16 cellular contexts compared by ENCODE assay signal in the genomic region with DNA sequence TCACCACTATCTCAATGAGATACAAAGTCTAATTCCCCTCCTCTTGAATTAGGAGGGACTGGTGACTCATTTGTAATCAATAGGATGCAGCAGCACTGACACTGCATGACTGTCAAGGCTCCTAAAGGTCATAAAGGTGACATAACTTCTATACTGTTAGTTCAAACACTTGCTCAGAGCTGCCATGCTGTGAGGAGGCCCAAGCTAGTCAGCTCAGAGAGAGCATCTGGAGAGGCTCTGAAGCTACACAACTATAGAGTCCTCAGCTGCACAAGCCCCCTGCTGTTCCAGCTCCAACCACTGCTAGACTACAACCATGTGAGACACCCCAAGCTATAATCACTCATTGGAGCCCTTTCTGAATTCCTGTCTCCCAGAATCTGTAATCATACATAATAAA. TPM values are rescaled to one million over a fixed set of nuclear protein-coding genes. Genes with fewer than 3 reads are reported as not detected.
DNase-seq lines count a peak whose midpoint lies in the region; ATAC-seq, FAIRE-seq and TF ChIP-seq lines count a peak whose summit lies in the region.
"Had no signal": no experiment of that assay in that cellular context is flagged by ENCODE, and none has a peak within 500 bp of the region (broad histone marks: within the 10 kb centered on the region; RNA-seq: fewer than 3 reads in every experiment).

No MANE protein-coding gene starts in this region.

- no TSS peak for BruUV-seq in GM12878 (replicated peaks; lab: Mats Ljungman, UMichigan)

- in situ Hi-C loops in GM12878 (cut with MboI): no loop called here

- intact Hi-C loops in GM12878 (cut with micrococcal nuclease; ENCODE audit: unreplicated experiment): no loop called here

- H3K36me3 ChIP-seq in GM12878 (ENCODE audit: control insufficient read depth in 2 of 2, insufficient read depth in 2 of 2, low read length in 1 of 2): no peaks in the 10 kb centered on the region
- H3K36me3 ChIP-seq: BE2C, breast epithelium, heart right ventricle, neural progenitor cell had no signal

- TF ChIP-seq CTCF in GM12873 (IDR thresholded peaks at IDR 0.05; ENCODE audit: insufficient read depth, low read depth, low read length, missing control alignments) (peak; percentile 19), GM12878 (IDR thresholded peaks at IDR 0.05 in 2 of 3, conservative IDR thresholded peaks at IDR 0.05 in 1 of 3; ENCODE audit: control insufficient read depth in 2 of 3, extremely low read depth in 1 of 3, insufficient read depth in 1 of 3, low read depth in 3 of 3, low read length in 3 of 3) (no peak)

- no peak for TF ChIP-seq EP300 in GM12878 (IDR thresholded peaks at IDR 0.05; ENCODE audit: borderline replicate concordance in 1 of 2, control insufficient read depth in 1 of 2, low read depth in 2 of 2, low read length in 2 of 2)

- SMC1A ChIA-PET in GM12878 (lab: Charles Lee; ENCODE audit: uncharacterized antibody, unreplicated experiment): interaction anchor here (1.0 kb wide), 1 partner anchor 49 kb away, joined by 3 read pairs; no protein-coding TSS in a partner anchor

- CTCF ChIA-PET in GM12878 (lab: Yijun Ruan, JAX): interaction anchor here (0.6 to 1.0 kb wide), 2 partner anchors 21 to 29 kb away, joined by 3 to 4 read pairs; no protein-coding TSS in a partner anchor

- H3K4me2 ChIP-seq in GM12878 (ENCODE audit: control insufficient read depth, insufficient read depth): no peak overlapping the region
- H3K4me2 ChIP-seq: neural progenitor cell had no signal

- H3K9me3 ChIP-seq in GM12878 (replicated peaks; ENCODE audit: control insufficient read depth, insufficient read depth, low read length): no peaks in the 10 kb centered on the region
- H3K9me3 ChIP-seq: BE2C, breast epithelium, heart right ventricle had no signal

- no peak for DNase-seq in GM12878 (ENCODE audit: low read depth, low spot score)
- no peak for DNase-seq in NCI-H748 treated with DMSO at 0.1 percent for 48 hours (lab: John Stamatoyannopoulos, UW)
- DNase-seq in HuH-7 (ENCODE audit: low spot score): no peak
- DNase-seq: activated naive CD4-positive, alpha-beta T cell treated with anti-CD3 and anti-CD28 coated beads, Interleukin-2, amount 10 ng/mL, durations not matched to agents 7 days and 5 days; BE2C; HCEC 1CT; heart right ventricle; NCI-H1930; Right ventricle myocardium superior had no signal

- no peak for TF ChIP-seq RAD21 in GM12878 (IDR thresholded peaks at IDR 0.05; ENCODE audit: insufficient read depth, low read depth, low read length)

- H3K79me2 ChIP-seq in GM12878 (ENCODE audit: control insufficient read depth, insufficient read depth, low read length): no peaks in the 10 kb centered on the region

- POLR2A ChIA-PET in GM12878 (lab: Charles Lee): no interaction called here

- H3K27me3 ChIP-seq in GM12878 (replicated peaks in 1 of 2; ENCODE audit: control insufficient read depth in 2 of 2, insufficient read depth in 2 of 2, low read length in 1 of 2): peaks cover 3 to 4% of the 10 kb centered on the region in 2 experiments; a peak in 3 of 4 replicates
- H3K27me3 ChIP-seq: breast epithelium, neural progenitor cell had no signal

- no peak for TF ChIP-seq POLR2A in GM12878 (IDR thresholded peaks at IDR 0.05; ENCODE audit: low read depth, low read length)

- H3K9ac ChIP-seq in GM12878 (ENCODE audit: control insufficient read depth, insufficient read depth, low read length): no peak overlapping the region
- H3K9ac ChIP-seq: neural progenitor cell had no signal

- ATAC-seq in GM19351 (IDR thresholded peaks at IDR 0.05; ENCODE audit: unreplicated experiment) (peak; percentile 70), HG03175 (IDR thresholded peaks at IDR 0.05; ENCODE audit: unreplicated experiment) (peak; percentile 86), GM12878 (peak; percentile 64), GM19455 (IDR thresholded peaks at IDR 0.05; ENCODE audit: unreplicated experiment) (no peak)
- ATAC-seq: heart right ventricle had no signal

- H3K27ac ChIP-seq in GM12878 (ENCODE audit: control insufficient read depth, insufficient read depth): no peak overlapping the region
- H3K27ac ChIP-seq: breast epithelium, heart right ventricle, neural progenitor cell had no signal

- H3K4me1 ChIP-seq in GM12878 (ENCODE audit: control insufficient read depth, insufficient read depth, low read length): no peaks in the 10 kb centered on the region
- H3K4me1 ChIP-seq: BE2C, breast epithelium, heart right ventricle, neural progenitor cell had no signal

- no peak for FAIRE-seq in GM12878 (lab: Jason Lieb, UNC)
- FAIRE-seq: keratinocyte had no signal

- no peaks in the 10 kb centered on the region for H4K20me1 ChIP-seq in GM12878 (ENCODE audit: control insufficient read depth, insufficient read depth)

- RAD21 ChIA-PET in GM12878 (lab: Charles Lee; ENCODE audit: unreplicated experiment): no interaction called here

- H3K4me3 ChIP-seq in GM12878: no peak overlapping the region
- H3K4me3 ChIP-seq: breast epithelium, heart right ventricle, neural progenitor cell had no signal

- H2AFZ ChIP-seq in GM12878 (ENCODE audit: control insufficient read depth, low read depth, low read length): no peak overlapping the region
- H2AFZ ChIP-seq: neural progenitor cell had no signal

TF ChIP-seq in GM12878, 131 proteins besides CTCF, POLR2A, EP300 and RAD21 (continues in another document):
- no peak for TF ChIP-seq FOS (IDR thresholded peaks at IDR 0.05; ENCODE audit: borderline replicate concordance, extremely low read depth, insufficient read length)
- TF ChIP-seq RUNX3 (IDR thresholded peaks at IDR 0.05; ENCODE audit: low read length): no peak
- no peak for TF ChIP-seq BACH1 (IDR thresholded peaks at IDR 0.05; ENCODE audit: borderline replicate concordance)
- TF ChIP-seq ESRRA (IDR thresholded peaks at IDR 0.05; ENCODE audit: low read length): no peak
- TF ChIP-seq MEF2B (IDR thresholded peaks at IDR 0.05; ENCODE audit: partially characterized antibody, poor library complexity, severe bottlenecking): no peak
- TF ChIP-seq, protein P1, sequence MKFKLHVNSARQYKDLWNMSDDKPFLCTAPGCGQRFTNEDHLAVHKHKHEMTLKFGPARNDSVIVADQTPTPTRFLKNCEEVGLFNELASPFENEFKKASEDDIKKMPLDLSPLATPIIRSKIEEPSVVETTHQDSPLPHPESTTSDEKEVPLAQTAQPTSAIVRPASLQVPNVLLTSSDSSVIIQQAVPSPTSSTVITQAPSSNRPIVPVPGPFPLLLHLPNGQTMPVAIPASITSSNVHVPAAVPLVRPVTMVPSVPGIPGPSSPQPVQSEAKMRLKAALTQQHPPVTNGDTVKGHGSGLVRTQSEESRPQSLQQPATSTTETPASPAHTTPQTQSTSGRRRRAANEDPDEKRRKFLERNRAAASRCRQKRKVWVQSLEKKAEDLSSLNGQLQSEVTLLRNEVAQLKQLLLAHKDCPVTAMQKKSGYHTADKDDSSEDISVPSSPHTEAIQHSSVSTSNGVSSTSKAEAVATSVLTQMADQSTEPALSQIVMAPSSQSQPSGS (IDR thresholded peaks at IDR 0.05; ENCODE audit: low read length): no peak
- TF ChIP-seq, protein P2, sequence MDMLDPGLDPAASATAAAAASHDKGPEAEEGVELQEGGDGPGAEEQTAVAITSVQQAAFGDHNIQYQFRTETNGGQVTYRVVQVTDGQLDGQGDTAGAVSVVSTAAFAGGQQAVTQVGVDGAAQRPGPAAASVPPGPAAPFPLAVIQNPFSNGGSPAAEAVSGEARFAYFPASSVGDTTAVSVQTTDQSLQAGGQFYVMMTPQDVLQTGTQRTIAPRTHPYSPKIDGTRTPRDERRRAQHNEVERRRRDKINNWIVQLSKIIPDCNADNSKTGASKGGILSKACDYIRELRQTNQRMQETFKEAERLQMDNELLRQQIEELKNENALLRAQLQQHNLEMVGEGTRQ (IDR thresholded peaks at IDR 0.05; ENCODE audit: borderline replicate concordance, low read depth, low read length): no peak
- no peak for TF ChIP-seq ZNF217 (IDR thresholded peaks at IDR 0.05)
- TF ChIP-seq SUZ12 (IDR thresholded peaks at IDR 0.05; ENCODE audit: unreplicated experiment): no peak

RNA-seq across cellular contexts. Expression of gene HEY2, which starts 17.0 kb away (rescaled TPM):
- total RNA-seq in GM12878 (2013; cell fraction: nucleolus; rRNA removed): 0.17 TPM in 1 of 2 replicates, not detected in the other
- total RNA-seq in GM12878 (2014; rRNA removed) (0.11 TPM in 1 of 2 replicates, not detected in the other), GM12878 (2014; rRNA removed; fragmentation: Illumina TruSeq; extraction: Trizol) (0.09 TPM in 1 of 2 replicates, not detected in the other), GM12878 (2021) (0.08 and 0.11 TPM in 2 replicates)
- 0.22 TPM for polyA plus RNA-seq in GM12878 (2011; ENCODE audit: low read depth)
- polyA plus RNA-seq in GM12878 (2011; rRNA removed) (not detected in 2 replicates), GM12878 (2014; fragmentation: Illumina TruSeq; extraction: Trizol) (0.01 TPM in 1 of 2 replicates, not detected in the other), GM12878 (2014; fragmentation: Nextera tagmentation; extraction: Ambion mirVana) (not detected), GM12878 (2014; rRNA removed) (0.08 and 0.09 TPM in 2 replicates), GM12878 (2016; fragmentation: Nextera tagmentation; extraction: Ambion mirVana) (under 1 TPM; 0.14 to 0.32 TPM)
- polyA plus RNA-seq in GM12878 (2011; cell fraction: cytosol; rRNA removed): not detected in 2 replicates
- polyA plus RNA-seq in GM12878 (2011; cell fraction: nucleus; rRNA removed): 0.04 TPM in 1 of 2 replicates, not detected in the other
- polyA plus RNA-seq in GM12878 (2012): 0.24 TPM in 2 replicates
- polyA minus RNA-seq in GM12878 (2011; rRNA and poly(A)+ RNA removed): not detected in 2 replicates
- not detected in 2 replicates for polyA minus RNA-seq in GM12878 (2011; cell fraction: cytosol; rRNA and poly(A)+ RNA removed)
- polyA minus RNA-seq in GM12878 (2011; cell fraction: nucleus; rRNA and poly(A)+ RNA removed): not detected in 2 replicates
- polyA plus RNA-seq: keratinocyte had no signal

RNA-seq across cellular contexts. Expression of gene NCOA7, which starts 58.4 kb away (rescaled TPM):
- 24.6 and 31.1 TPM in 2 replicates for total RNA-seq in GM12878 (2013; cell fraction: nucleolus; rRNA removed)
- total RNA-seq in GM12878 (2014; rRNA removed) (24.5 and 29.8 TPM in 2 replicates), GM12878 (2014; rRNA removed; fragmentation: Illumina TruSeq; extraction: Trizol) (43.8 and 44.9 TPM in 2 replicates), GM12878 (2021) (46.1 and 50.3 TPM in 2 replicates)
- polyA plus RNA-seq in GM12878 (2011; ENCODE audit: low read depth): 17.0 TPM
- polyA plus RNA-seq in GM12878 (2011; rRNA removed) (50.0 and 55.5 TPM in 2 replicates), GM12878 (2014; fragmentation: Illumina TruSeq; extraction: Trizol) (49.7 and 55.3 TPM in 2 replicates), GM12878 (2014; fragmentation: Nextera tagmentation; extraction: Ambion mirVana) (10 to 100 TPM; 18.9 to 28.8 TPM), GM12878 (2014; rRNA removed) (20.1 and 21.4 TPM in 2 replicates), GM12878 (2016; fragmentation: Nextera tagmentation; extraction: Ambion mirVana) (10 to 100 TPM; 32.9 to 35.4 TPM)
- polyA plus RNA-seq in GM12878 (2011; cell fraction: cytosol; rRNA removed): 24.8 and 27.7 TPM in 2 replicates
- polyA plus RNA-seq in GM12878 (2011; cell fraction: nucleus; rRNA removed): 21.3 and 27.9 TPM in 2 replicates
- 19.6 and 24.0 TPM in 2 replicates for polyA plus RNA-seq in GM12878 (2012)
- 80.7 and 105 TPM in 2 replicates for polyA minus RNA-seq in GM12878 (2011; rRNA and poly(A)+ RNA removed)
- polyA minus RNA-seq in GM12878 (2011; cell fraction: cytosol; rRNA and poly(A)+ RNA removed): 25.5 and 28.4 TPM in 2 replicates
- polyA minus RNA-seq in GM12878 (2011; cell fraction: nucleus; rRNA and poly(A)+ RNA removed): 19.9 and 34.3 TPM in 2 replicates
